In the genomic region with DNA sequence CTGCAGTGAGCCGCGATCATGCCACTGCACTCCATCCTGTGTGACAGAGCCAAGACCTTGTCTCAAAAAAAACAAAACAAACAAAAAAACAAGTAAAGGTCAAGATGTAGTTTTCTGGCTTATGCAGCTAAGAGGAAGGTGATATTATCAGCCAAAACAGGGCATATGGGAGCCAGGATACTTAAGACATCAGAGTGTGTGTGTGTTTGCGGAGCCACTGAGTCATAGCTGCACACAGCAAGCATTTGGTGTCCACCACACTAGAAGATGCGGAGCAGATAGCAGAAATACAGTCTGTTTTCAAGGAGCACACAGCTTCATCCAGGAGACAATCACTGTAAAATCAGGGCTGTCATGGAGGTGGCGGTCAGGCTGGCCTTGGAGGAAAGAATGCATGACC, we compare ENCODE assay signal across 2 cellular contexts.
TF ChIP-seq lines count a peak whose summit lies in the region.

No MANE protein-coding gene starts in this region.

TF ChIP-seq in A549, 52 proteins besides CTCF, POLR2A, EP300 and RAD21:
- no peak for TF ChIP-seq PHF8 (IDR thresholded peaks at IDR 0.05; ENCODE audit: borderline replicate concordance, low read depth)
- no peak for TF ChIP-seq NFE2L2 (conservative IDR thresholded peaks at IDR 0.05; ENCODE audit: low read length)
- TF ChIP-seq JUNB (IDR thresholded peaks at IDR 0.05) = peak; percentile 22; the same call in 1 of the 2 replicates
- peak; percentile 66; the same call in 1 of the 2 replicates for TF ChIP-seq GATA3 (IDR thresholded peaks at IDR 0.05; ENCODE audit: borderline replicate concordance)
- TF ChIP-seq FOSL2 (IDR thresholded peaks at IDR 0.05) = no peak
- peak; percentile 25; the same call in 1 of the 2 replicates for TF ChIP-seq FOSL2 (CRISPR knock-in tag; IDR thresholded peaks at IDR 0.05)

TF ChIP-seq in K562, 482 proteins besides CTCF, POLR2A, EP300 and RAD21:
- TF ChIP-seq ZNF79 (CRISPR knock-in tag; IDR thresholded peaks at IDR 0.05; ENCODE audit: low read depth) (no peak), FOSL1 (tag; conservative IDR thresholded peaks at IDR 0.05) (0 out of 2 replicates have a peak, but pooled peaks have one; percentile 24), BHLHE40 (IDR thresholded peaks at IDR 0.05; ENCODE audit: low read length) (no peak), CBFA2T3 (IDR thresholded peaks at IDR 0.05) (0 out of 2 replicates have a peak, but pooled peaks have one; percentile 9)
